ENCODE assay signal across 1 cellular context in the genomic region with DNA sequence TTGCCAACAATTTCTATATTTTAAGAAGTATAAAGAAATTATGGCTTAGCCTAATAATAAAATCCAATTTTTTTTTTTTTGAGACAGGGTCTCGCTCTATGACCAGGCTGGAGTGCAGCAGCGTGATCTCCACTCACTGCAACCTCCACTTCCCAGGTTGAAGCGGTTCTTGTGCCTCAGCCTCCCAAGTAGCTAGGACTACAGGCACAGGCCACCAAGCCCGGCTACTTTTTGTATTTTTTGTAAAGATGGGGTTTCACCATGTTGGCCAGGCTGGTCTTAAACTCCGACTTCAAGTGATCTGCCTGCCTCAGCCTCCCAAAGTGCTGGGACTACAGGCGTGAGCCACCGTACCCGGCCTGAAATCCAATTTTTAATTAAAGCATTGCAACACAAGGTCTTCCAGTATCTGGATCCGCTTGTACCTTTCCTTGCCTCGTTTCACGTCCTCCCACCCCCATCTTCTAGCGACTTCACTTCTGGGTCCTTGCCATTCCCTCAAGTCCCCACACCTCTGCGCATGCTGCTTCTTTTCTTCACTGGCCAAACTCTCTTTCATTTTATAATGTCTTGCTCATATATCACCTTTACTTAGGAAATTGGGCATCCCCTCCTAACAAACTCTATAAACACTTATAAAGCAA.
TF ChIP-seq lines count a peak whose summit lies in the region.

No MANE protein-coding gene starts in this region.

TF ChIP-seq in A549, 52 proteins besides CTCF, POLR2A, EP300 and RAD21 (continued from another document):
- TF ChIP-seq, protein P1, sequence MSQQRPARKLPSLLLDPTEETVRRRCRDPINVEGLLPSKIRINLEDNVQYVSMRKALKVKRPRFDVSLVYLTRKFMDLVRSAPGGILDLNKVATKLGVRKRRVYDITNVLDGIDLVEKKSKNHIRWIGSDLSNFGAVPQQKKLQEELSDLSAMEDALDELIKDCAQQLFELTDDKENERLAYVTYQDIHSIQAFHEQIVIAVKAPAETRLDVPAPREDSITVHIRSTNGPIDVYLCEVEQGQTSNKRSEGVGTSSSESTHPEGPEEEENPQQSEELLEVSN (IDR thresholded peaks at IDR 0.05; ENCODE audit: borderline replicate concordance, low read depth): no peak
- TF ChIP-seq EHMT2 (IDR thresholded peaks at IDR 0.05; ENCODE audit: low read depth) (no peak), HOXB13 (CRISPR knock-in tag; IDR thresholded peaks at IDR 0.05; ENCODE audit: low read depth) (no peak), KDM1A (IDR thresholded peaks at IDR 0.05; ENCODE audit: low read depth) (no peak)
